In genomic region chr2:195998070-195998469, GRCh38 we compare ENCODE assay signal across 38 cellular contexts.
"Had no signal": no experiment of that assay in that cellular context is flagged by ENCODE, and none has a peak within 500 bp of the region (broad histone marks: within the 10 kb centered on the region; RNA-seq: fewer than 3 reads in every experiment).

No MANE protein-coding gene starts in this region.

- H3K36me3 ChIP-seq: adrenal gland, ascending aorta, brain microvascular endothelial cell, breast epithelium, cardiac muscle cell had no signal

- DNase-seq: activated effector memory CD4-positive, alpha-beta T cell treated with anti-CD3 and anti-CD28 coated beads, Interleukin-2, amount 50 U/mL, for 16 hours; activated effector memory CD4-positive, alpha-beta T cell treated with Interleukin-2 at 50 U/mL for 16 hours; activated gamma-delta T cell; activated gamma-delta T cell treated with Interleukin-2 at 50 U/mL for 16 hours; activated naive CD4-positive, alpha-beta T cell; activated naive CD4-positive, alpha-beta T cell treated with anti-CD3 and anti-CD28 coated beads for 36 hours; activated naive CD4-positive, alpha-beta T cell treated with anti-CD3 and anti-CD28 coated beads, Interleukin-2, amount 10 ng/mL, durations not matched to agents 7 days and 5 days; activated naive CD4-positive, alpha-beta T cell treated with anti-CD3 and anti-CD28 coated beads, Interleukin-2, amount 50 U/mL, for 16 hours; activated naive CD4-positive, alpha-beta T cell treated with Interleukin-2 at 50 U/mL for 16 hours; activated naive CD8-positive, alpha-beta T cell treated with anti-CD3 and anti-CD28 coated beads for 36 hours; activated naive CD8-positive, alpha-beta T cell treated with anti-CD3 and anti-CD28 coated beads, Interleukin-2, amount 10 ng/mL, durations not matched to agents 7 days and 5 days; activated naive CD8-positive, alpha-beta T cell treated with anti-CD3 and anti-CD28 coated beads, Interleukin-2, amount 50 U/mL, for 24 hours; activated T-cell treated with anti-CD3 and anti-CD28 coated beads, Interleukin-2, amount 50 U/mL, for 1 hour; activated T-cell treated with anti-CD3 and anti-CD28 coated beads, Interleukin-2, amount 50 U/mL, for 24 hours; activated T-cell treated with anti-CD3 and anti-CD28 coated beads, Interleukin-2, amount 50 U/mL, for 4 hours; activated T-cell treated with anti-CD3 and anti-CD28 coated beads, Interleukin-2, amount 50 U/mL, for 48 hours; activated T-cell treated with anti-CD3 and anti-CD28 coated beads, Interleukin-2, amount 50 U/mL, for 72 hours; adrenal gland; amniotic stem cell; amygdala; anterior cingulate cortex; aorta; body of pancreas; brain microvascular endothelial cell; caudate nucleus; central memory CD4-positive, alpha-beta T cell; cerebellar nuclear complex had no signal

- H3K4me3 Mint-ChIP-seq: activated naive CD4-positive, alpha-beta T cell treated with anti-CD3 and anti-CD28 coated beads for 36 hours; activated naive CD4-positive, alpha-beta T cell treated with anti-CD3 and anti-CD28 coated beads, Interleukin-2, amount 10 ng/mL, durations not matched to agents 7 days and 5 days; activated naive CD4-positive, alpha-beta T cell treated with anti-CD3 and anti-CD28 coated beads, Interleukin-2, amount 50 U/mL, for 24 hours; activated naive CD8-positive, alpha-beta T cell; activated naive CD8-positive, alpha-beta T cell treated with anti-CD3 and anti-CD28 coated beads for 36 hours; activated naive CD8-positive, alpha-beta T cell treated with anti-CD3 and anti-CD28 coated beads, Interleukin-2, amount 10 ng/mL, durations not matched to agents 7 days and 5 days; activated naive CD8-positive, alpha-beta T cell treated with anti-CD3 and anti-CD28 coated beads, Interleukin-2, amount 50 U/mL, for 24 hours; activated T-cell treated with anti-CD3 and anti-CD28 coated beads, Interleukin-2, amount 50 U/mL, for 24 hours; activated T-cell treated with anti-CD3 and anti-CD28 coated beads, Interleukin-2, amount 50 U/mL, for 4 hours; activated T-cell treated with anti-CD3 and anti-CD28 coated beads, Interleukin-2, amount 50 U/mL, for 72 hours; activated T-helper 1 cell treated with anti-CD3 and anti-CD28 coated beads, Interleukin-12 subunit alpha, Interleukin-12 subunit beta, Interleukin-2, Interleukin-4 antibody, amounts not matched to agents 30 ng/mL and 10 ng/mL and 1 ng/mL, durations not matched to agents 14 hours and 24 hours and 36 hours; activated T-helper 17 cell treated with anti-CD3 and anti-CD28 coated beads, Interleukin-2, amount 50 U/mL, for 72 hours; brain; central memory CD8-positive, alpha-beta T cell had no signal

- H3K36me3 Mint-ChIP-seq: activated naive CD4-positive, alpha-beta T cell treated with anti-CD3 and anti-CD28 coated beads, Interleukin-2, amount 10 ng/mL, durations not matched to agents 7 days and 5 days; activated naive CD4-positive, alpha-beta T cell treated with anti-CD3 and anti-CD28 coated beads, Interleukin-2, amount 50 U/mL, for 24 hours; activated naive CD4-positive, alpha-beta T cell treated with anti-CD3 and anti-CD28 coated beads, Interleukin-2, amount 50 U/mL, for 72 hours; activated naive CD8-positive, alpha-beta T cell treated with anti-CD3 and anti-CD28 coated beads for 36 hours; activated naive CD8-positive, alpha-beta T cell treated with anti-CD3 and anti-CD28 coated beads, Interleukin-2, amount 10 ng/mL, durations not matched to agents 7 days and 5 days; brain had no signal

- H3K27ac Mint-ChIP-seq: activated naive CD4-positive, alpha-beta T cell treated with anti-CD3 and anti-CD28 coated beads for 36 hours; activated naive CD4-positive, alpha-beta T cell treated with anti-CD3 and anti-CD28 coated beads, Interleukin-2, amount 10 ng/mL, durations not matched to agents 7 days and 5 days; activated naive CD4-positive, alpha-beta T cell treated with anti-CD3 and anti-CD28 coated beads, Interleukin-2, amount 50 U/mL, for 24 hours; activated naive CD8-positive, alpha-beta T cell; activated naive CD8-positive, alpha-beta T cell treated with anti-CD3 and anti-CD28 coated beads for 36 hours; activated naive CD8-positive, alpha-beta T cell treated with anti-CD3 and anti-CD28 coated beads, Interleukin-2, amount 10 ng/mL, durations not matched to agents 7 days and 5 days; activated naive CD8-positive, alpha-beta T cell treated with anti-CD3 and anti-CD28 coated beads, Interleukin-2, amount 50 U/mL, for 24 hours; activated T-cell treated with anti-CD3 and anti-CD28 coated beads, Interleukin-2, amount 50 U/mL, for 24 hours; activated T-cell treated with anti-CD3 and anti-CD28 coated beads, Interleukin-2, amount 50 U/mL, for 72 hours; activated T-helper 1 cell treated with anti-CD3 and anti-CD28 coated beads, Interleukin-12 subunit alpha, Interleukin-12 subunit beta, Interleukin-2, Interleukin-4 antibody, amounts not matched to agents 30 ng/mL and 10 ng/mL and 1 ng/mL, durations not matched to agents 14 hours and 24 hours and 36 hours; activated T-helper 17 cell treated with anti-CD3 and anti-CD28 coated beads, Interleukin-2, amount 50 U/mL, for 72 hours; activated T-helper 2 cell treated with anti-CD3 and anti-CD28 coated beads, Interferon-gamma antibody, Interleukin-2, Interleukin-4, amounts not matched to agents 10 μg/mL and 5 μg/mL and 100 μg/mL, durations not matched to agents 14 hours and 24 hours and 36 hours; brain had no signal

- H3K27me3 Mint-ChIP-seq: activated naive CD4-positive, alpha-beta T cell treated with anti-CD3 and anti-CD28 coated beads, Interleukin-2, amount 10 ng/mL, durations not matched to agents 7 days and 5 days; activated naive CD4-positive, alpha-beta T cell treated with anti-CD3 and anti-CD28 coated beads, Interleukin-2, amount 50 U/mL, for 24 hours; activated naive CD8-positive, alpha-beta T cell treated with anti-CD3 and anti-CD28 coated beads for 36 hours; activated naive CD8-positive, alpha-beta T cell treated with anti-CD3 and anti-CD28 coated beads, Interleukin-2, amount 50 U/mL, for 24 hours; brain had no signal

- H3K27ac ChIP-seq: adrenal gland, ascending aorta, body of pancreas, brain microvascular endothelial cell, breast epithelium, cardiac muscle cell had no signal

- H3K27me3 ChIP-seq: adrenal gland, ascending aorta, body of pancreas, brain microvascular endothelial cell, breast epithelium, cardiac muscle cell had no signal

- ATAC-seq: activated naive CD4-positive, alpha-beta T cell treated with anti-CD3 and anti-CD28 coated beads, Interleukin-2, amount 50 U/mL, for 72 hours; activated naive CD8-positive, alpha-beta T cell treated with anti-CD3 and anti-CD28 coated beads, Interleukin-2, amount 50 U/mL, for 24 hours; activated T-cell treated with anti-CD3 and anti-CD28 coated beads, Interleukin-2, amount 50 U/mL, for 4 hours; activated T-cell treated with anti-CD3 and anti-CD28 coated beads, Interleukin-2, amount 50 U/mL, for 72 hours; activated T-helper 17 cell treated with anti-CD3 and anti-CD28 coated beads, Interleukin-2, amount 50 U/mL, for 72 hours; body of pancreas had no signal

- H3K4me1 ChIP-seq: adrenal gland, ascending aorta, body of pancreas, breast epithelium had no signal

- H3K4me3 ChIP-seq: adrenal gland, ascending aorta, body of pancreas, breast epithelium, cardiac muscle cell had no signal

- H3K4me1 Mint-ChIP-seq: activated T-helper 17 cell treated with anti-CD3 and anti-CD28 coated beads, Interleukin-2, amount 50 U/mL, for 72 hours; brain; central memory CD8-positive, alpha-beta T cell had no signal

- H3K9me3 Mint-ChIP-seq: activated naive CD4-positive, alpha-beta T cell treated with anti-CD3 and anti-CD28 coated beads for 36 hours; activated naive CD4-positive, alpha-beta T cell treated with anti-CD3 and anti-CD28 coated beads, Interleukin-2, amount 10 ng/mL, durations not matched to agents 7 days and 5 days; activated naive CD4-positive, alpha-beta T cell treated with anti-CD3 and anti-CD28 coated beads, Interleukin-2, amount 50 U/mL, for 24 hours; activated naive CD4-positive, alpha-beta T cell treated with anti-CD3 and anti-CD28 coated beads, Interleukin-2, amount 50 U/mL, for 72 hours; activated naive CD8-positive, alpha-beta T cell treated with anti-CD3 and anti-CD28 coated beads for 36 hours; activated naive CD8-positive, alpha-beta T cell treated with anti-CD3 and anti-CD28 coated beads, Interleukin-2, amount 50 U/mL, for 24 hours; activated T-cell treated with anti-CD3 and anti-CD28 coated beads, Interleukin-2, amount 50 U/mL, for 24 hours; activated T-cell treated with anti-CD3 and anti-CD28 coated beads, Interleukin-2, amount 50 U/mL, for 4 hours; activated T-cell treated with anti-CD3 and anti-CD28 coated beads, Interleukin-2, amount 50 U/mL, for 72 hours; activated T-helper 1 cell treated with anti-CD3 and anti-CD28 coated beads, Interleukin-12 subunit alpha, Interleukin-12 subunit beta, Interleukin-2, Interleukin-4 antibody, amounts not matched to agents 30 ng/mL and 10 ng/mL and 1 ng/mL, durations not matched to agents 14 hours and 24 hours and 36 hours; activated T-helper 17 cell treated with anti-CD3 and anti-CD28 coated beads, Interleukin-2, amount 50 U/mL, for 72 hours; activated T-helper 2 cell treated with anti-CD3 and anti-CD28 coated beads, Interferon-gamma antibody, Interleukin-2, Interleukin-4, amounts not matched to agents 10 μg/mL and 5 μg/mL and 100 μg/mL, durations not matched to agents 14 hours and 24 hours and 36 hours; brain; central memory CD8-positive, alpha-beta T cell had no signal

- H3K9me3 ChIP-seq: adrenal gland, ascending aorta, body of pancreas, breast epithelium had no signal
